Comparison of ENCODE assay signal across 6 cellular contexts in genomic region chr10:128326851-128327250, GRCh38.
"Had no signal": no experiment of that assay in that cellular context is flagged by ENCODE, and none has a peak within 500 bp of the region (broad histone marks: within the 10 kb centered on the region; RNA-seq: fewer than 3 reads in every experiment).

No MANE protein-coding gene starts in this region.

- H3K27ac Mint-ChIP-seq: IgD-negative memory B cell had no signal

- H3K27me3 Mint-ChIP-seq: IgD-negative memory B cell had no signal

- H3K4me3 ChIP-seq: K562 had no signal

- DNase-seq: IMR-90, KBM-7 had no signal

- H3K27ac ChIP-seq: HL-60 had no signal

- H3K36me3 Mint-ChIP-seq: IgD-negative memory B cell had no signal

- H3K4me3 Mint-ChIP-seq: IgD-negative memory B cell had no signal

- ATAC-seq: HepG2, K562 had no signal
